8 cellular contexts compared by ENCODE assay signal in the genomic region with DNA sequence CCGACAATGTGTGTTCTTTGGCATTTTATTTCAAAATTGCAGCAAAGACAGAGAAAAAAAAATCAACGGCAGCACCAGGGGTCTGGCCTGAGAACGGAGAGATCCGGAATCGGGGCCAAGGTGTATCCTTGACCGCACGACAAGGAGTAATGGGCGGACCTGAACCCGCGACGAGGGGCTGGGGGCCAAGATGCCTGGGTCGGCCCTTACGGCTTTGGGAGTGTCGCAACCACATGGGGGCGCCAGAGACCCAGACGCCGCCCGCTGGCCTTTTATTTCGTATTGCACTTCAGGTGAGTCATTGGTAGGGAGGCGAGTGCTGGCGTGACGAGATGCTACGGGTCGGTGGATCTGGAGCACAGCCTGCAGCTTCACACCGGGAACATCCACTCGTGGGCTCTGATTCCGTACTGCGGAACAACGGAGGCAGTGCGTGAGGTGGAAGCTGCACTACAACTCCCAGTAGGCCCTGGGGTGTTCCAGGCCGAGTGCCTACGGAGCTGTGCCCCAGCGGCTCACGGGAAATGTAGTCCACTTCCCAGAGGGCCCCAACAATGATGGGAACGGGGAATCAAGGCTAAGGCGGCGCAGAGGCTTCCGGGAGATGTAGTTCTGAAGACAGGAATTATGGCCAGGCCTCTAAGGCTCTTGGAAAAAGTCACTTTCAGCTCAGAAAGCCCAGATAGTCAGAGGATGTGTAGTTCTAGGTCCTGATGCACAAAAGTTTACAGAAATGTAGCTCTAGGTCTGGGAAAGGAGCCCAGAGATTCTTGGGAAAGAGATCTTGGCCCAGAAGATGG. TPM values are rescaled to one million over a fixed set of nuclear protein-coding genes. Genes with fewer than 3 reads are reported as not detected.
DNase-seq lines count a peak whose midpoint lies in the region; ATAC-seq and TF ChIP-seq lines count a peak whose summit lies in the region.

No MANE protein-coding gene starts in this region.

- ATAC-seq in GM18498 (IDR thresholded peaks at IDR 0.05; ENCODE audit: unreplicated experiment) (peak; percentile 78), HG03039 (IDR thresholded peaks at IDR 0.05; ENCODE audit: unreplicated experiment) (peak; percentile 59), gastrocnemius medialis (peak; percentile 97 to 98), GM19328 (IDR thresholded peaks at IDR 0.05; ENCODE audit: unreplicated experiment) (no peak)

- H3K36me3 ChIP-seq in brain microvascular endothelial cell (replicated peaks) (no peaks in the 10 kb centered on the region), iPS-15b (ENCODE audit: control insufficient read depth, insufficient read depth, low read length) (peaks cover 7% of the 10 kb centered on the region), gastrocnemius medialis (no peaks in the 10 kb centered on the region)

- H3K4me3 ChIP-seq in brain microvascular endothelial cell (ENCODE audit: low read depth, low read length) (peak overlapping the region; percentile 67), iPS-15b (ENCODE audit: low read depth, low read length) (peak overlapping the region; percentile 94), gastrocnemius medialis (peak overlapping the region; percentile 46 to 56 (median 51))

- H3K27me3 ChIP-seq in brain microvascular endothelial cell (replicated peaks) = no peaks in the 10 kb centered on the region
- H3K27me3 ChIP-seq in iPS-15b (ENCODE audit: control insufficient read depth, insufficient read depth, low read length) = no peaks in the 10 kb centered on the region
- no peaks in the 10 kb centered on the region for H3K27me3 ChIP-seq in gastrocnemius medialis

- peak overlapping the region; percentile 71 for H3K9ac ChIP-seq in iPS-15b (ENCODE audit: low read depth, low read length)

- no peaks in the 10 kb centered on the region for H3K9me3 ChIP-seq in iPS-15b (ENCODE audit: control insufficient read depth, insufficient read depth, low read length)
- no peaks in the 10 kb centered on the region for H3K9me3 ChIP-seq in gastrocnemius medialis

- peaks cover 3% of the 10 kb centered on the region for H3K4me1 ChIP-seq in iPS-15b (ENCODE audit: control insufficient read depth, insufficient read depth, low read length)
- H3K4me1 ChIP-seq in gastrocnemius medialis = peaks cover 0 to 4% of the 10 kb centered on the region in 2 donors

- peak; percentile 95 for TF ChIP-seq CTCF in brain microvascular endothelial cell (IDR thresholded peaks at IDR 0.05; ENCODE audit: low read depth, low read length, missing control alignments)
- peak; percentile 98 to 99 (median 99) for TF ChIP-seq CTCF in gastrocnemius medialis (IDR thresholded peaks at IDR 0.05 in 4 of 5, conservative IDR thresholded peaks at IDR 0.05 in 1 of 5)

- H3K27ac ChIP-seq in brain microvascular endothelial cell = peak overlapping the region; percentile 36
- peak overlapping the region; percentile 83 to 90 (median 86) for H3K27ac ChIP-seq in gastrocnemius medialis

- no peak for TF ChIP-seq POLR2A in gastrocnemius medialis (IDR thresholded peaks at IDR 0.05)

- in situ Hi-C loops in brain microvascular endothelial cell (cut with HindIII; ENCODE audit: low pct_ligation_motif_present, low sequenced_read_pairs) (loop anchor here (10.0 kb wide), 1 partner anchor 50 kb away; no protein-coding TSS in a partner anchor), gastrocnemius medialis (cut with MboI; ENCODE audit: low sequenced_read_pairs in 4 of 4) (no loop called here)

- intact Hi-C loops in gastrocnemius medialis (cut with DNase I; ENCODE audit: low total_unique reads) = loop anchor here (1.0 to 5.0 kb wide), 4 partner anchors 16 to 257 kb away; a partner anchor contains a TSS

- DNase-seq in NCI-H2107 treated with DMSO at 0.1 percent for 48 hours (lab: John Stamatoyannopoulos, UW; ENCODE audit: unreplicated experiment) = peak; percentile 62
- peak; percentile 89 for DNase-seq in UCSD-AML1 (lab: John Stamatoyannopoulos, UW; ENCODE audit: unreplicated experiment)
- peak; percentile 93 for DNase-seq in brain microvascular endothelial cell
- DNase-seq in gastrocnemius medialis = peak; percentile 90 to 93

RNA-seq across cellular contexts. Expression of a gene that starts 15.6 kb away (rescaled TPM):
- 10 to 100 TPM; 28.0 to 56.6 (median 43.8) TPM for total RNA-seq in gastrocnemius medialis

RNA-seq across cellular contexts. Expression of a gene that starts 39.9 kb away (rescaled TPM):
- not detected for total RNA-seq in gastrocnemius medialis

RNA-seq across cellular contexts. Expression of a gene that starts 41.0 kb away (rescaled TPM):
- total RNA-seq in gastrocnemius medialis = 1 to 10 TPM in 3 of 4 donors, not detected in 1; 1.2 to 1.9 (median 1.7) TPM

RNA-seq across cellular contexts. Expression of a gene that starts 42.8 kb away (rescaled TPM):
- 1 to 10 TPM in 2 of 4 donors, under 1 TPM in 2; 0.61 to 1.3 (median 0.98) TPM for total RNA-seq in gastrocnemius medialis

RNA-seq across cellular contexts. Expression of a gene that starts 48.5 kb away (rescaled TPM):
- 1 to 10 TPM in 1 of 4 donors, not detected in 3; 2.1 TPM for total RNA-seq in gastrocnemius medialis
